12 cellular contexts compared by ENCODE assay signal in genomic region chr2:218886461-218886947, GRCh38. TPM values are rescaled to one million over a fixed set of nuclear protein-coding genes. Genes with fewer than 3 reads are reported as not detected.
DNase-seq lines count a peak whose midpoint lies in the region; ATAC-seq and TF ChIP-seq lines count a peak whose summit lies in the region.
"Had no signal": no experiment of that assay in that cellular context is flagged by ENCODE, and none has a peak within 500 bp of the region (broad histone marks: within the 10 kb centered on the region; RNA-seq: fewer than 3 reads in every experiment).

No MANE protein-coding gene starts in this region.

- H3K36me3 ChIP-seq in OCI-LY1 (ENCODE audit: insufficient read depth, low read length), result peaks cover 7% of the 10 kb centered on the region; the same call in 1 of the 2 replicates
- no peaks in the 10 kb centered on the region for H3K36me3 ChIP-seq in left ventricle myocardium inferior
- H3K36me3 ChIP-seq in mammary epithelial cell (ENCODE audit: insufficient read depth, low read length), result no peaks in the 10 kb centered on the region
- H3K36me3 ChIP-seq: stomach had no signal

- no peak overlapping the region for H3K4me3 ChIP-seq in OCI-LY1 (ENCODE audit: low read depth, low read length, poor library complexity, severe bottlenecking)
- no peak overlapping the region for H3K4me3 ChIP-seq in left ventricle myocardium inferior
- no peak overlapping the region for H3K4me3 ChIP-seq in mammary epithelial cell (replicated peaks in 1 of 3; ENCODE audit: insufficient read depth in 1 of 3, low read depth in 2 of 3, low read length in 3 of 3)
- H3K4me3 ChIP-seq: stomach had no signal

- peak in 47 of 56 donors; percentile 19 to 78 (median 43) for DNase-seq in nucleus accumbens (lab: John Stamatoyannopoulos, UW)
- DNase-seq in left ventricle myocardium inferior, result no peak
- no peak for DNase-seq in stimulated activated CD4-positive, alpha-beta T cell treated with anti-CD3 and anti-CD28 coated beads, Interleukin-4, amount 100 ng/mL, for 24 hours
- DNase-seq in mammary epithelial cell, result no peak
- DNase-seq in stimulated activated naive CD8-positive, alpha-beta T cell treated with anti-CD3 and anti-CD28 coated beads, Interleukin-15, Interleukin-2, amounts not matched to agents 100 U/mL and 50 U/mL, for 24 hours, result no peak
- DNase-seq: amniotic stem cell, stomach had no signal

- H4K20me1 ChIP-seq in OCI-LY1 (ENCODE audit: insufficient read depth, low read length), result no peaks in the 10 kb centered on the region
- no peaks in the 10 kb centered on the region for H4K20me1 ChIP-seq in mammary epithelial cell (ENCODE audit: insufficient read depth, low read length)

- ATAC-seq in GM18907 (IDR thresholded peaks at IDR 0.05; ENCODE audit: unreplicated experiment) (peak; percentile 30), HG02884 (IDR thresholded peaks at IDR 0.05; ENCODE audit: unreplicated experiment) (peak; percentile 5)
- ATAC-seq in stimulated activated naive CD8-positive, alpha-beta T cell treated with anti-CD3 and anti-CD28 coated beads, Interleukin-15, Interleukin-2, amounts not matched to agents 100 U/mL and 50 U/mL, for 24 hours, result no peak

- CTCF ChIA-PET in mammary epithelial cell (lab: Charles Lee; ENCODE audit: low non-redundant PET), result no interaction called here

- in situ Hi-C loops in mammary epithelial cell (cut with MboI; ENCODE audit: low sequenced_read_pairs in 2 of 2), result no loop called here

- no peak overlapping the region for H2AFZ ChIP-seq in OCI-LY1 (ENCODE audit: low read length)
- no peak overlapping the region for H2AFZ ChIP-seq in mammary epithelial cell (ENCODE audit: low read depth, low read length)

- intact Hi-C loops in left ventricle myocardium inferior (cut with micrococcal nuclease) (no loop called here), mammary epithelial cell (cut with micrococcal nuclease) (no loop called here)

- H3K9me3 ChIP-seq in OCI-LY1 (ENCODE audit: low read length), result no peaks in the 10 kb centered on the region
- no peaks in the 10 kb centered on the region for H3K9me3 ChIP-seq in left ventricle myocardium inferior (replicated peaks)
- no peaks in the 10 kb centered on the region for H3K9me3 ChIP-seq in mammary epithelial cell (replicated peaks; ENCODE audit: insufficient read depth, low read length)
- H3K9me3 ChIP-seq: stomach had no signal

- H3F3A ChIP-seq in OCI-LY1 (ENCODE audit: insufficient read depth, low read length), result no peaks in the 10 kb centered on the region

- no TSS peak for BruUV-seq in mammary epithelial cell (replicated peaks; lab: Mats Ljungman, UMichigan)

- dilution Hi-C loops in mammary epithelial cell (cut with HindIII; ENCODE audit: low sequenced_read_pairs), result no loop called here

- peaks cover 55% of the 10 kb centered on the region for H3K4me1 ChIP-seq in OCI-LY1 (ENCODE audit: insufficient read depth, low read length, severe bottlenecking)
- H3K4me1 ChIP-seq in left ventricle myocardium inferior, result peaks cover 17% of the 10 kb centered on the region
- peaks cover 23% of the 10 kb centered on the region for H3K4me1 ChIP-seq in mammary epithelial cell (ENCODE audit: insufficient read depth, low read length)

- TF ChIP-seq CTCF in OCI-LY1 (IDR thresholded peaks at IDR 0.05; ENCODE audit: low read length) (no peak), left ventricle myocardium inferior (IDR thresholded peaks at IDR 0.05; ENCODE audit: borderline replicate concordance) (no peak), mammary epithelial cell (conservative IDR thresholded peaks at IDR 0.05 in 1 of 2, IDR thresholded peaks at IDR 0.05 in 1 of 2; ENCODE audit: extremely low read depth in 1 of 2, insufficient read depth in 1 of 2, low read depth in 1 of 2, low read length in 2 of 2) (no peak)

- no peaks in the 10 kb centered on the region for H3K27me3 ChIP-seq in OCI-LY1 (ENCODE audit: insufficient read depth, low read length)
- peaks cover 80% of the 10 kb centered on the region for H3K27me3 ChIP-seq in left ventricle myocardium inferior (ENCODE audit: low read depth)
- H3K27me3 ChIP-seq in mammary epithelial cell (ENCODE audit: insufficient read depth, low read length), result no peaks in the 10 kb centered on the region

- H3K27ac ChIP-seq in OCI-LY1 (ENCODE audit: low read depth, low read length, poor library complexity, severe bottlenecking) (peak overlapping the region; percentile 73), left ventricle myocardium inferior (replicated peaks) (no peak overlapping the region), mammary epithelial cell (ENCODE audit: insufficient read depth, low read depth, low read length) (no peak overlapping the region)
- H3K27ac ChIP-seq: stomach had no signal

- no peak overlapping the region; the same call in 1 of the 2 replicates for H3K9ac ChIP-seq in OCI-LY1 (ENCODE audit: low read length)
- H3K9ac ChIP-seq in mammary epithelial cell (ENCODE audit: insufficient read depth, low read length), result no peak overlapping the region

- H3K4me2 ChIP-seq in OCI-LY1 (ENCODE audit: low read length) (peak overlapping the region; percentile 26; the same call in 1 of the 2 replicates), mammary epithelial cell (ENCODE audit: insufficient read depth, low read depth, low read length) (no peak overlapping the region)

- H3K79me2 ChIP-seq in OCI-LY1 (ENCODE audit: insufficient read depth, low read length) (no peaks in the 10 kb centered on the region), mammary epithelial cell (ENCODE audit: insufficient read depth, low read length) (no peaks in the 10 kb centered on the region)

- H3K9me2 ChIP-seq in OCI-LY1 (ENCODE audit: low read depth, low read length), result no peaks in the 10 kb centered on the region

- 84% methylated on average over 5 of the region's 9 CpGs for WGBS in mammary epithelial cell (ENCODE audit: low coverage, missing lambda C conversion rate)

RNA-seq across cellular contexts. Expression of gene WNT10A, which starts 5.9 kb away (rescaled TPM):
- total RNA-seq in left ventricle myocardium inferior (not detected), mammary epithelial cell (under 1 TPM; under 0.01 to 0.45 TPM)
- polyA plus RNA-seq in mammary epithelial cell, result 0.85 TPM
- polyA minus RNA-seq in mammary epithelial cell, result not detected
- total RNA-seq: frontal cortex, progenitor cell of endocrine pancreas had no signal

RNA-seq across cellular contexts. Expression of gene WNT6, which starts 26.9 kb away (rescaled TPM):
- 1.0 TPM for total RNA-seq in left ventricle myocardium inferior
- total RNA-seq in mammary epithelial cell, result not detected
- polyA plus RNA-seq in mammary epithelial cell, result not detected
- polyA minus RNA-seq in mammary epithelial cell, result not detected
- total RNA-seq: frontal cortex had no signal

RNA-seq across cellular contexts. Expression of gene PRKAG3, which starts 54.9 kb away (rescaled TPM):
- 0.14 TPM for total RNA-seq in left ventricle myocardium inferior
- not detected for total RNA-seq in mammary epithelial cell
- not detected for polyA plus RNA-seq in mammary epithelial cell
- polyA minus RNA-seq in mammary epithelial cell, result not detected
- total RNA-seq: frontal cortex, progenitor cell of endocrine pancreas, stomach had no signal
- polyA plus RNA-seq: stomach had no signal

Comparison
In these comparisons a context has a peak if more than half of its experiments do, and no peak if none do; other contexts are left out.
1. DNase-seq: peak in nucleus accumbens (47 of 56); none in left ventricle myocardium inferior (single experiment), stimulated activated CD4-positive, alpha-beta T cell treated with anti-CD3 and anti-CD28 coated beads, Interleukin-4, amount 100 ng/mL, for 24 hours (single experiment), mammary epithelial cell (single experiment) and stimulated activated naive CD8-positive, alpha-beta T cell treated with anti-CD3 and anti-CD28 coated beads, Interleukin-15, Interleukin-2, amounts not matched to agents 100 U/mL and 50 U/mL, for 24 hours (single experiment).